1 cellular context compared by ENCODE assay signal in genomic region chr16:30633526-30633925, GRCh38.
TF ChIP-seq lines count a peak whose summit lies in the region.

No MANE protein-coding gene starts in this region.

TF ChIP-seq in HepG2, 621 proteins besides CTCF, POLR2A, EP300 and RAD21:
- TF ChIP-seq RFX5 (IDR thresholded peaks at IDR 0.05; ENCODE audit: low read depth, low read length) (no peak), ZNF580 (CRISPR knock-in tag; IDR thresholded peaks at IDR 0.05; ENCODE audit: borderline replicate concordance, low read depth) (no peak), NFRKB (IDR thresholded peaks at IDR 0.05) (no peak), RARG (CRISPR knock-in tag; IDR thresholded peaks at IDR 0.05; ENCODE audit: low read depth) (no peak), MBD4 (IDR thresholded peaks at IDR 0.05; ENCODE audit: borderline replicate concordance, low read length) (no peak), ZBTB42 (CRISPR knock-in tag; IDR thresholded peaks at IDR 0.05) (no peak), CAMTA2 (CRISPR knock-in tag; IDR thresholded peaks at IDR 0.05; ENCODE audit: borderline replicate concordance) (no peak), ZNF644 (CRISPR knock-in tag; IDR thresholded peaks at IDR 0.05; ENCODE audit: low read depth) (no peak), SALL2 (CRISPR knock-in tag; IDR thresholded peaks at IDR 0.05) (no peak), THAP11 (CRISPR knock-in tag; IDR thresholded peaks at IDR 0.05) (no peak), ZMYM3 (CRISPR knock-in tag; IDR thresholded peaks at IDR 0.05) (no peak), ZNF225 (CRISPR knock-in tag; IDR thresholded peaks at IDR 0.05) (no peak), DMAP1 (CRISPR knock-in tag; IDR thresholded peaks at IDR 0.05) (no peak), ZSCAN21 (CRISPR knock-in tag; IDR thresholded peaks at IDR 0.05; ENCODE audit: borderline replicate concordance) (no peak), ZNF609 (CRISPR knock-in tag; IDR thresholded peaks at IDR 0.05; ENCODE audit: borderline replicate concordance) (no peak), HNF4A (CRISPR knock-in tag; IDR thresholded peaks at IDR 0.05) (no peak)
- TF ChIP-seq, protein P1, sequence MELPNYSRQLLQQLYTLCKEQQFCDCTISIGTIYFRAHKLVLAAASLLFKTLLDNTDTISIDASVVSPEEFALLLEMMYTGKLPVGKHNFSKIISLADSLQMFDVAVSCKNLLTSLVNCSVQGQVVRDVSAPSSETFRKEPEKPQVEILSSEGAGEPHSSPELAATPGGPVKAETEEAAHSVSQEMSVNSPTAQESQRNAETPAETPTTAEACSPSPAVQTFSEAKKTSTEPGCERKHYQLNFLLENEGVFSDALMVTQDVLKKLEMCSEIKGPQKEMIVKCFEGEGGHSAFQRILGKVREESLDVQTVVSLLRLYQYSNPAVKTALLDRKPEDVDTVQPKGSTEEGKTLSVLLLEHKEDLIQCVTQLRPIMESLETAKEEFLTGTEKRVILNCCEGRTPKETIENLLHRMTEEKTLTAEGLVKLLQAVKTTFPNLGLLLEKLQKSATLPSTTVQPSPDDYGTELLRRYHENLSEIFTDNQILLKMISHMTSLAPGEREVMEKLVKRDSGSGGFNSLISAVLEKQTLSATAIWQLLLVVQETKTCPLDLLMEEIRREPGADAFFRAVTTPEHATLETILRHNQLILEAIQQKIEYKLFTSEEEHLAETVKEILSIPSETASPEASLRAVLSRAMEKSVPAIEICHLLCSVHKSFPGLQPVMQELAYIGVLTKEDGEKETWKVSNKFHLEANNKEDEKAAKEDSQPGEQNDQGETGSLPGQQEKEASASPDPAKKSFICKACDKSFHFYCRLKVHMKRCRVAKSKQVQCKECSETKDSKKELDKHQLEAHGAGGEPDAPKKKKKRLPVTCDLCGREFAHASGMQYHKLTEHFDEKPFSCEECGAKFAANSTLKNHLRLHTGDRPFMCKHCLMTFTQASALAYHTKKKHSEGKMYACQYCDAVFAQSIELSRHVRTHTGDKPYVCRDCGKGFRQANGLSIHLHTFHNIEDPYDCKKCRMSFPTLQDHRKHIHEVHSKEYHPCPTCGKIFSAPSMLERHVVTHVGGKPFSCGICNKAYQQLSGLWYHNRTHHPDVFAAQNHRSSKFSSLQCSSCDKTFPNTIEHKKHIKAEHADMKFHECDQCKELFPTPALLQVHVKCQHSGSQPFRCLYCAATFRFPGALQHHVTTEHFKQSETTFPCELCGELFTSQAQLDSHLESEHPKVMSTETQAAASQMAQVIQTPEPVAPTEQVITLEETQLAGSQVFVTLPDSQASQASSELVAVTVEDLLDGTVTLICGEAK (IDR thresholded peaks at IDR 0.05), result no peak
- TF ChIP-seq, protein P1 (CRISPR knock-in tag; IDR thresholded peaks at IDR 0.05), result no peak
